25 cellular contexts compared by ENCODE assay signal in genomic region chr16:18933501-18933900, GRCh38. TPM values are rescaled to one million over a fixed set of nuclear protein-coding genes. Genes with fewer than 3 reads are reported as not detected.
DNase-seq lines count a peak whose midpoint lies in the region; ATAC-seq and TF ChIP-seq lines count a peak whose summit lies in the region.
"Had no signal": no experiment of that assay in that cellular context is flagged by ENCODE, and none has a peak within 500 bp of the region (broad histone marks: within the 10 kb centered on the region; RNA-seq: fewer than 3 reads in every experiment).

No MANE protein-coding gene starts in this region.

- POLR2A ChIA-PET in MCF 10A (lab: Yijun Ruan, JAX) = interaction anchor here (1.1 to 2.2 kb wide), 7 partner anchors 8 to 144 kb away, joined by 3 to 32 read pairs (median 3); partner anchors contain the start of genes COQ7 and RPS15A

- H3K4me1 ChIP-seq in breast epithelium = no peaks in the 10 kb centered on the region

- no peak overlapping the region for H3K4me3 Mint-ChIP-seq in MCF 10A (ENCODE audit: unreplicated experiment)
- H3K4me3 Mint-ChIP-seq in stimulated activated memory B cell treated with anti-CD40 and anti-IgM and Interleukin-4, amounts not matched to agents 10 μg/mL and 1 μg/mL and 100 μg/mL, for 72 hours = no peak overlapping the region
- H3K4me3 Mint-ChIP-seq: activated CD4-positive, alpha-beta T cell treated with anti-CD3 and anti-CD28 coated beads, Interleukin-2, amount 10 ng/mL, durations not matched to agents 24 days and 14 days; activated naive CD8-positive, alpha-beta T cell treated with anti-CD3 and anti-CD28 coated beads for 36 hours; B cell; GM23338; nephron; stimulated activated naive CD8-positive, alpha-beta T cell treated with anti-CD3 and anti-CD28 coated beads, Interleukin-15, amount 100 ng/mL, for 72 hours had no signal

- peaks cover 9% of the 10 kb centered on the region for H3K4me1 Mint-ChIP-seq in MCF 10A (ENCODE audit: insufficient read depth, unreplicated experiment)
- H3K4me1 Mint-ChIP-seq in stimulated activated memory B cell treated with anti-CD40 and anti-IgM and Interleukin-4, amounts not matched to agents 10 μg/mL and 1 μg/mL and 100 μg/mL, for 72 hours = peaks cover 20% of the 10 kb centered on the region
- H3K4me1 Mint-ChIP-seq: nephron had no signal

- H3K27me3 ChIP-seq in breast epithelium = no peaks in the 10 kb centered on the region

- no peaks in the 10 kb centered on the region for H3K36me3 Mint-ChIP-seq in MCF 10A (ENCODE audit: insufficient read depth, unreplicated experiment)
- no peaks in the 10 kb centered on the region for H3K36me3 Mint-ChIP-seq in stimulated activated memory B cell treated with anti-CD40 and anti-IgM and Interleukin-4, amounts not matched to agents 10 μg/mL and 1 μg/mL and 100 μg/mL, for 72 hours
- H3K36me3 Mint-ChIP-seq: activated naive CD8-positive, alpha-beta T cell treated with anti-CD3 and anti-CD28 coated beads for 36 hours; CD4-positive, alpha-beta memory T cell had no signal

- H3K27ac ChIP-seq in breast epithelium = no peak overlapping the region
- H3K27ac ChIP-seq: VCaP had no signal

- H3K36me3 ChIP-seq in breast epithelium = no peaks in the 10 kb centered on the region

- no TSS peak for BruUV-seq in MCF 10A (replicated peaks; lab: Mats Ljungman, UMichigan)

- CTCF ChIA-PET in MCF 10A (lab: Yijun Ruan, JAX) = interaction anchor here (0.5 to 3.1 kb wide), 6 partner anchors 28 to 152 kb away, joined by 3 to 33 read pairs (median 3); no protein-coding TSS in a partner anchor

- TF ChIP-seq CTCF in MCF 10A (IDR thresholded peaks at IDR 0.05; ENCODE audit: unreplicated experiment) (no peak), breast epithelium (IDR thresholded peaks at IDR 0.05) (no peak)

- H3K4me3 ChIP-seq in breast epithelium = no peak overlapping the region
- H3K4me3 ChIP-seq: GM23338 had no signal

- intact Hi-C loops in MCF 10A (cut with micrococcal nuclease) (no loop called here), breast epithelium (cut with DNase I; ENCODE audit: low total_unique reads) (no loop called here)

- DNase-seq in MCF 10A (ENCODE audit: unreplicated experiment) (no peak), breast epithelium (ENCODE audit: low spot score in 2 of 2) (no peak), NCI-H2227 treated with DMSO at 0.1 percent for 48 hours (lab: John Stamatoyannopoulos, UW) (peak; percentile 74), cerebellum (ENCODE audit: low spot score) (peak; percentile 50), dedifferentiated amniotic fluid mesenchymal stem cell (ENCODE audit: extremely low spot score) (no peak)
- DNase-seq in effector CD4-positive, alpha-beta T cell = no peak
- DNase-seq: ACHN; activated CD4-positive, alpha-beta T cell treated with anti-CD3 and anti-CD28 coated beads, Interleukin-2, amount 10 ng/mL, durations not matched to agents 24 days and 14 days; activated naive CD8-positive, alpha-beta T cell treated with anti-CD3 and anti-CD28 coated beads for 36 hours; CD4-positive, alpha-beta memory T cell; EL; NCI-H1092; NCI-H1694 treated with DMSO at 0.1 percent for 48 hours; SIG-M5; stimulated activated CD4-positive, alpha-beta T cell treated with anti-CD3 and anti-CD28 coated beads, Interleukin-1b, Interleukin-23, amount 100 ng/mL, for 48 hours; stimulated activated naive CD8-positive, alpha-beta T cell treated with anti-CD3 and anti-CD28 coated beads, Interleukin-15, amount 100 ng/mL, for 72 hours; T-helper 9 cell had no signal

- no peaks in the 10 kb centered on the region for H3K9me3 Mint-ChIP-seq in MCF 10A (ENCODE audit: unreplicated experiment)
- H3K9me3 Mint-ChIP-seq in stimulated activated memory B cell treated with anti-CD40 and anti-IgM and Interleukin-4, amounts not matched to agents 10 μg/mL and 1 μg/mL and 100 μg/mL, for 72 hours = no peaks in the 10 kb centered on the region
- H3K9me3 Mint-ChIP-seq: activated CD4-positive, alpha-beta T cell treated with anti-CD3 and anti-CD28 coated beads, Interleukin-2, amount 10 ng/mL, durations not matched to agents 24 days and 14 days; activated naive CD8-positive, alpha-beta T cell treated with anti-CD3 and anti-CD28 coated beads for 36 hours; CD4-positive, alpha-beta memory T cell; GM23338; nephron; stimulated activated naive CD8-positive, alpha-beta T cell treated with anti-CD3 and anti-CD28 coated beads, Interleukin-15, amount 100 ng/mL, for 72 hours had no signal

- no peak for TF ChIP-seq POLR2A in breast epithelium (IDR thresholded peaks at IDR 0.05)

- H3K9me3 ChIP-seq in breast epithelium = no peaks in the 10 kb centered on the region

- H3K27me3 Mint-ChIP-seq in MCF 10A (ENCODE audit: insufficient read depth, unreplicated experiment) = no peaks in the 10 kb centered on the region
- no peaks in the 10 kb centered on the region for H3K27me3 Mint-ChIP-seq in stimulated activated memory B cell treated with anti-CD40 and anti-IgM and Interleukin-4, amounts not matched to agents 10 μg/mL and 1 μg/mL and 100 μg/mL, for 72 hours
- H3K27me3 Mint-ChIP-seq: activated CD4-positive, alpha-beta T cell treated with anti-CD3 and anti-CD28 coated beads, Interleukin-2, amount 10 ng/mL, durations not matched to agents 24 days and 14 days; stimulated activated naive CD8-positive, alpha-beta T cell treated with anti-CD3 and anti-CD28 coated beads, Interleukin-15, amount 100 ng/mL, for 72 hours had no signal

- ATAC-seq in stimulated activated memory B cell treated with anti-CD40 and anti-IgM and Interleukin-4, amounts not matched to agents 10 μg/mL and 1 μg/mL and 100 μg/mL, for 72 hours = no peak
- no peak for ATAC-seq in HG03565 (IDR thresholded peaks at IDR 0.05; ENCODE audit: unreplicated experiment)
- ATAC-seq: GM23338; Panc1; stimulated activated naive CD8-positive, alpha-beta T cell treated with anti-CD3 and anti-CD28 coated beads, Interleukin-15, amount 100 ng/mL, for 72 hours had no signal

- H3K27ac Mint-ChIP-seq in MCF 10A (ENCODE audit: low read depth, unreplicated experiment) = peak overlapping the region; percentile 49
- H3K27ac Mint-ChIP-seq in stimulated activated memory B cell treated with anti-CD40 and anti-IgM and Interleukin-4, amounts not matched to agents 10 μg/mL and 1 μg/mL and 100 μg/mL, for 72 hours = peak overlapping the region; percentile 85
- H3K27ac Mint-ChIP-seq: activated CD4-positive, alpha-beta T cell treated with anti-CD3 and anti-CD28 coated beads, Interleukin-2, amount 10 ng/mL, durations not matched to agents 24 days and 14 days; activated naive CD8-positive, alpha-beta T cell treated with anti-CD3 and anti-CD28 coated beads for 36 hours; B cell; GM23338; nephron; stimulated activated naive CD8-positive, alpha-beta T cell treated with anti-CD3 and anti-CD28 coated beads, Interleukin-15, amount 100 ng/mL, for 72 hours had no signal

RNA-seq across cellular contexts. Expression of gene SMG1, which starts 7.3 kb away (rescaled TPM):
- total RNA-seq in MCF 10A (2022) = 104 and 110 TPM in 2 replicates
- total RNA-seq in breast epithelium = 100 to 1,000 TPM; 107 to 132 (median 110) TPM
- total RNA-seq in cerebellum = 129 TPM

RNA-seq across cellular contexts. Expression of gene TMC7, which starts 50.2 kb away (rescaled TPM):
- total RNA-seq in MCF 10A (2022) (4.1 and 6.0 TPM in 2 replicates), breast epithelium (1 to 10 TPM in 1 of 3 donors, under 1 TPM in 2; 0.64 to 1.3 (median 0.73) TPM), cerebellum (2.7 TPM)
- total RNA-seq: activated CD4-positive, alpha-beta T cell treated with anti-CD3 and anti-CD28 coated beads, Interleukin-2, amount 10 ng/mL, durations not matched to agents 24 days and 14 days; activated CD8-positive, alpha-beta memory T cell treated with anti-CD3 and anti-CD28 coated beads for 36 hours; activated naive CD8-positive, alpha-beta T cell treated with anti-CD3 and anti-CD28 coated beads for 36 hours; B cell; CD4-positive, alpha-beta memory T cell had no signal

Comparison
In these comparisons a context has a peak if more than half of its experiments do, and no peak if none do; other contexts are left out.
1. DNase-seq: peak in NCI-H2227 treated with DMSO at 0.1 percent for 48 hours (single experiment) and cerebellum (single experiment); none in MCF 10A (single experiment), breast epithelium (0 of 2), dedifferentiated amniotic fluid mesenchymal stem cell (single experiment) and effector CD4-positive, alpha-beta T cell (single experiment).